Comparison of ENCODE assay signal across 11 cellular contexts in genomic region chr11:764322-765024, GRCh38. TPM values are rescaled to one million over a fixed set of nuclear protein-coding genes. Genes with fewer than 3 reads are reported as not detected.
DNase-seq lines count a peak whose midpoint lies in the region; ATAC-seq, FAIRE-seq and TF ChIP-seq lines count a peak whose summit lies in the region.
"Had no signal": no experiment of that assay in that cellular context is flagged by ENCODE, and none has a peak within 500 bp of the region (broad histone marks: within the 10 kb centered on the region; RNA-seq: fewer than 3 reads in every experiment).

No MANE protein-coding gene starts in this region.

- TF ChIP-seq CTCF in kidney (IDR thresholded peaks at IDR 0.05; ENCODE audit: borderline replicate concordance, extremely low read depth, insufficient read depth) (no peak), left lung (IDR thresholded peaks at IDR 0.05) (no peak)

- H3K4me1 ChIP-seq in kidney (ENCODE audit: control insufficient read depth in 1 of 2, insufficient read depth in 1 of 2, low read depth in 1 of 2, low read length in 2 of 2) (peaks cover 0 to 2% of the 10 kb centered on the region in 2 donors), left lung (peaks cover 0 to 12% of the 10 kb centered on the region in 2 donors)
- H3K4me1 ChIP-seq: BLaER1, gastrocnemius medialis had no signal

- no peaks in the 10 kb centered on the region for H3K27me3 ChIP-seq in left lung
- H3K27me3 ChIP-seq: BLaER1, gastrocnemius medialis, vagina had no signal

- H3K36me3 ChIP-seq in kidney (ENCODE audit: control insufficient read depth in 1 of 2, insufficient read depth in 2 of 2, low read length in 2 of 2), result peaks cover 18 to 36% of the 10 kb centered on the region in 2 donors
- peaks cover 0 to 83% of the 10 kb centered on the region in 2 donors for H3K36me3 ChIP-seq in left lung

- H3K27ac ChIP-seq in kidney (ENCODE audit: low read depth in 2 of 2, low read length in 2 of 2) (no peak overlapping the region), left lung (no peak overlapping the region)
- H3K27ac ChIP-seq: BLaER1, gastrocnemius medialis, vagina had no signal

- peak; percentile 5 for TF ChIP-seq POLR2A in GM15510 (IDR thresholded peaks at IDR 0.05; ENCODE audit: borderline replicate concordance, extremely low read depth, insufficient read length)

- H3K4me3 ChIP-seq in kidney (ENCODE audit: low read length in 2 of 2), result no peak overlapping the region
- no peak overlapping the region for H3K4me3 ChIP-seq in left lung
- H3K4me3 ChIP-seq: BLaER1, gastrocnemius medialis, vagina had no signal

- no peak overlapping the region for H3K9ac ChIP-seq in kidney (ENCODE audit: low read length in 2 of 2)
- H3K9ac ChIP-seq: BLaER1 had no signal

- ATAC-seq in left lung, result no peak

- H3K9me3 ChIP-seq in kidney (ENCODE audit: control insufficient read depth in 1 of 2, low read length in 2 of 2) (no peaks in the 10 kb centered on the region), left lung (no peaks in the 10 kb centered on the region)
- H3K9me3 ChIP-seq: BLaER1, gastrocnemius medialis, vagina had no signal

- DNase-seq in kidney (peak; percentile 68), T1000 (lab: John Stamatoyannopoulos, UW) (no peak), NCI-H748 treated with DMSO at 0.1 percent for 48 hours (lab: John Stamatoyannopoulos, UW) (no peak), left lung (no peak)
- DNase-seq: occipital lobe had no signal

- intact Hi-C loops in kidney (cut with DNase I), result no loop called here
- intact Hi-C loops in left lung (cut with DNase I), result no loop called here

- FAIRE-seq in kidney (lab: Jason Lieb, UNC), result no peak
- FAIRE-seq: GM19239 had no signal

TF ChIP-seq in PFSK-1, 5 proteins besides CTCF, POLR2A, EP300 and RAD21:
- no peak for TF ChIP-seq REST (IDR thresholded peaks at IDR 0.05; ENCODE audit: insufficient read depth in 1 of 2, low read depth in 2 of 2, low read length in 2 of 2)
- peak; percentile 20; the same call in 1 of the 2 replicates for TF ChIP-seq POLR2AphosphoS5 (IDR thresholded peaks at IDR 0.05; ENCODE audit: low read depth, low read length)
TF ChIP-seq in PFSK-1: peak in this region for 1.

RNA-seq across cellular contexts. Expression of gene GATD1, which starts 12.8 kb away (rescaled TPM):
- polyA plus RNA-seq in PFSK-1 (2012; ENCODE audit: insufficient read length, low read depth), result 88.8 TPM
- 66.2 TPM for total RNA-seq in kidney
- 38.3 TPM for polyA plus RNA-seq in kidney (ENCODE audit: insufficient read depth, low read depth, low replicate concordance)
- 10 to 100 TPM; 57.9 to 63.7 TPM for total RNA-seq in left lung

RNA-seq across cellular contexts. Expression of gene TALDO1, which starts 17.2 kb away (rescaled TPM):
- polyA plus RNA-seq in PFSK-1 (2012; ENCODE audit: insufficient read length, low read depth), result 430 TPM
- total RNA-seq in kidney, result 175 TPM
- 312 TPM for polyA plus RNA-seq in kidney (ENCODE audit: insufficient read depth, low read depth, low replicate concordance)
- total RNA-seq in left lung, result 100 to 1,000 TPM; 206 to 322 TPM

RNA-seq across cellular contexts. Expression of gene CEND1, which starts 25.4 kb away (rescaled TPM):
- polyA plus RNA-seq in PFSK-1 (2012; ENCODE audit: insufficient read length, low read depth), result 0.45 TPM
- total RNA-seq in kidney, result 0.16 TPM
- 3.6 TPM for polyA plus RNA-seq in kidney (ENCODE audit: insufficient read depth, low read depth, low replicate concordance)
- total RNA-seq in left lung, result under 1 TPM in 1 of 2 donors, not detected in 1; 0.47 TPM

RNA-seq across cellular contexts. Expression of gene SLC25A22, which starts 33.6 kb away (rescaled TPM):
- polyA plus RNA-seq in PFSK-1 (2012; ENCODE audit: insufficient read length, low read depth), result 83.1 TPM
- total RNA-seq in kidney (17.8 TPM), left lung (10 to 100 TPM; 28.9 to 29.4 TPM)
- polyA plus RNA-seq in kidney (ENCODE audit: insufficient read depth, low read depth, low replicate concordance), result 14.3 TPM

RNA-seq across cellular contexts. Expression of gene PIDD1, which starts 40.6 kb away (rescaled TPM):
- polyA plus RNA-seq in PFSK-1 (2012; ENCODE audit: insufficient read length, low read depth), result 26.4 TPM
- total RNA-seq in kidney (16.5 TPM), left lung (10 to 100 TPM; 13.8 to 18.6 TPM)
- 9.1 TPM for polyA plus RNA-seq in kidney (ENCODE audit: insufficient read depth, low read depth, low replicate concordance)
